In the genomic region with DNA sequence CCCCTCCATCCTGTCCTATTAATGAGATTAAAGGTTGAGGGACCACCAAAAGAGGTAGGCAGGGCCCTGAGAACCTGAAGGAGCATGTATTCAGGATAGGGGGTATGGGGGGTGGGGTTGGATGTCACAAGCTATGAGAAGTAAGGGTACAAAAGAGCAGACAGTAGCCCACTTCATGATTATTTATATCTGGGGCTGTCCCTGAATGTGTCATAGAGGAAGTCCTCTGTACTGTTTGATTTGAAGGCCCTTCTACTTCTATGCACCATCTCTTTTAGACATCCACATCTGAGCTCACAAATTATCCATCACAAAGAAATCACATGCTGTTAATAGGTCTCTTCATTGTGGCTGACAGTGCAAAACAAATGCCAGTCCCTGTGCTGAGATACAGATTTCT, we compare ENCODE assay signal across 18 cellular contexts.
DNase-seq lines count a peak whose midpoint lies in the region; ATAC-seq and TF ChIP-seq lines count a peak whose summit lies in the region.
"Had no signal": no experiment of that assay in that cellular context is flagged by ENCODE, and none has a peak within 500 bp of the region (broad histone marks: within the 10 kb centered on the region; RNA-seq: fewer than 3 reads in every experiment).

No MANE protein-coding gene starts in this region.

- H3K27me3 Mint-ChIP-seq in stimulated activated naive B cell treated with anti-CD40 and anti-IgM and Interleukin-4, amounts not matched to agents 10 μg/mL and 1 μg/mL and 100 μg/mL, for 72 hours, result no peaks in the 10 kb centered on the region
- H3K27me3 Mint-ChIP-seq in glutamatergic neuron (ENCODE audit: unreplicated experiment), result no peaks in the 10 kb centered on the region

- TF ChIP-seq CTCF in glutamatergic neuron (IDR thresholded peaks at IDR 0.05; ENCODE audit: partially characterized antibody, unreplicated experiment), result no peak

- peak overlapping the region; percentile 57 for H3K27ac Mint-ChIP-seq in stimulated activated naive B cell treated with anti-CD40 and anti-IgM and Interleukin-4, amounts not matched to agents 10 μg/mL and 1 μg/mL and 100 μg/mL, for 72 hours
- no peak overlapping the region for H3K27ac Mint-ChIP-seq in glutamatergic neuron (ENCODE audit: unreplicated experiment)
- H3K27ac Mint-ChIP-seq: activated T-helper 1 cell treated with anti-CD3 and anti-CD28 coated beads, Interleukin-12 subunit alpha, Interleukin-12 subunit beta, Interleukin-2, Interleukin-4 antibody, amounts not matched to agents 30 ng/mL and 10 ng/mL and 1 ng/mL, durations not matched to agents 14 hours and 24 hours and 36 hours; nephron had no signal

- ATAC-seq in activated CD4-positive, CD25-positive, alpha-beta regulatory T cell treated with anti-CD3 and anti-CD28 coated beads, Interleukin-2, amount 50 U/mL, for 24 hours, result peak; percentile 53 to 55
- peak; percentile 44 for ATAC-seq in GM21619 (IDR thresholded peaks at IDR 0.05; ENCODE audit: unreplicated experiment)
- peak; percentile 47 for ATAC-seq in HG03342 (IDR thresholded peaks at IDR 0.05; ENCODE audit: unreplicated experiment)
- peak; percentile 85 to 88 for ATAC-seq in stimulated activated naive B cell treated with anti-CD40 and anti-IgM and Interleukin-4, amounts not matched to agents 10 μg/mL and 1 μg/mL and 100 μg/mL, for 72 hours (replicated peaks)
- ATAC-seq: K562, Panc1 had no signal

- peak overlapping the region in 1 of 2 donors; percentile 14 for H3K4me3 Mint-ChIP-seq in stimulated activated naive B cell treated with anti-CD40 and anti-IgM and Interleukin-4, amounts not matched to agents 10 μg/mL and 1 μg/mL and 100 μg/mL, for 72 hours
- no peak overlapping the region for H3K4me3 Mint-ChIP-seq in glutamatergic neuron (ENCODE audit: unreplicated experiment)
- H3K4me3 Mint-ChIP-seq: activated T-helper 1 cell treated with anti-CD3 and anti-CD28 coated beads, Interleukin-12 subunit alpha, Interleukin-12 subunit beta, Interleukin-2, Interleukin-4 antibody, amounts not matched to agents 30 ng/mL and 10 ng/mL and 1 ng/mL, durations not matched to agents 14 hours and 24 hours and 36 hours; nephron had no signal

- H3K36me3 Mint-ChIP-seq in stimulated activated naive B cell treated with anti-CD40 and anti-IgM and Interleukin-4, amounts not matched to agents 10 μg/mL and 1 μg/mL and 100 μg/mL, for 72 hours, result peaks cover 2 to 5% of the 10 kb centered on the region in 2 donors
- no peaks in the 10 kb centered on the region for H3K36me3 Mint-ChIP-seq in glutamatergic neuron (ENCODE audit: unreplicated experiment)

- H3K9me3 Mint-ChIP-seq in stimulated activated naive B cell treated with anti-CD40 and anti-IgM and Interleukin-4, amounts not matched to agents 10 μg/mL and 1 μg/mL and 100 μg/mL, for 72 hours, result no peaks in the 10 kb centered on the region
- H3K9me3 Mint-ChIP-seq in glutamatergic neuron (ENCODE audit: unreplicated experiment), result no peaks in the 10 kb centered on the region

- peaks cover 17 to 33% of the 10 kb centered on the region in 2 donors for H3K4me1 Mint-ChIP-seq in stimulated activated naive B cell treated with anti-CD40 and anti-IgM and Interleukin-4, amounts not matched to agents 10 μg/mL and 1 μg/mL and 100 μg/mL, for 72 hours
- H3K4me1 Mint-ChIP-seq in glutamatergic neuron (ENCODE audit: low read depth, unreplicated experiment), result no peaks in the 10 kb centered on the region

- DNase-seq in activated CD4-positive, CD25-positive, alpha-beta regulatory T cell treated with anti-CD3 and anti-CD28 coated beads, Interleukin-2, amount 50 U/mL, for 72 hours, result no peak
- no peak for DNase-seq in stimulated activated naive B cell treated with anti-CD40 and anti-IgM and Interleukin-4, amounts not matched to agents 10 μg/mL and 1 μg/mL and 100 μg/mL, for 72 hours
- DNase-seq in COR-L47 (lab: John Stamatoyannopoulos, UW) (no peak), glutamatergic neuron (no peak)
- DNase-seq in activated T-cell treated with anti-CD3 and anti-CD28 coated beads, Interleukin-2, amount 50 U/mL, for 48 hours, result no peak
- DNase-seq: caudate nucleus; effector CD8-positive, alpha-beta T cell; hippocampal formation; kidney; psoas muscle; stimulated activated naive CD4-positive, alpha-beta T cell treated with Interleukin-2 at 50 U/mL for 16 hours had no signal
